Comparison of ENCODE assay signal across 23 cellular contexts in the genomic region with DNA sequence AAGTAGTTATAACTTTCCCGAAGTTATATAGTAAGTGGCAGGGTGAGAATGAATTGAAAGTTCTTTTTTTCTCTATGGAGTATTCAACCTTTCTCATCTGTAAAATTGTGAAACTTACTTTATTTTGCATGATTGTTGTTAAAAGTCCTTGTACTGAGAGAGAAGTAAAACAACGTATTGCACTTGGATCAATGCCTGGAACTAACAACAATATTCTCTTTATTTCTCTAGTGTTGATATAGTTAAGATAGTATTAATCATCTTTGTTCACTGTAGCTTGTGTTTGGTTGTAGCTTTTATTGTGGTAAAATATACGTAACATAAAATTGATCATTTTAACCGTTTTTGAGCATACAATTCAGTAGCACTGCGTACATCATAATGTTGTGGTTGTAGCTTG.
"Had no signal": no experiment of that assay in that cellular context is flagged by ENCODE, and none has a peak within 500 bp of the region (broad histone marks: within the 10 kb centered on the region; RNA-seq: fewer than 3 reads in every experiment).

No MANE protein-coding gene starts in this region.

- H3K27me3 ChIP-seq: left lung, sigmoid colon, uterus had no signal

- H3K4me1 ChIP-seq: uterus had no signal

- DNase-seq: activated CD4-positive, alpha-beta T cell treated with anti-CD3 and anti-CD28 coated beads for 1 hour; activated CD4-positive, alpha-beta T cell treated with anti-CD3 and anti-CD28 coated beads, Interleukin-2, amount 50 U/mL, for 1 hour; activated CD8-positive, alpha-beta T cell treated with anti-CD3 and anti-CD28 coated beads, Interleukin-2, amount 10 ng/mL, durations not matched to agents 7 days and 5 days; activated naive CD4-positive, alpha-beta T cell; activated naive CD8-positive, alpha-beta T cell treated with anti-CD3 and anti-CD28 coated beads, Interleukin-2, amount 10 ng/mL, durations not matched to agents 7 days and 5 days; amniotic stem cell; central memory CD4-positive, alpha-beta T cell; dermis blood vessel endothelial cell; effector CD8-positive, alpha-beta T cell; kidney glomerular epithelial cell; left lung; naive thymus-derived CD4-positive, alpha-beta T cell; occipital lobe; sigmoid colon; stimulated activated CD4-positive, alpha-beta T cell treated with anti-CD3 and anti-CD28 coated beads, Interleukin-2, amount 100 ng/mL, for 48 hours; stimulated activated CD8-positive, alpha-beta memory T cell treated with anti-CD3 and anti-CD28 coated beads, Interleukin-4, amount 100 ng/mL, for 48 hours; stimulated activated naive B cell treated with anti-CD40 and anti-IgM and Interleukin-4, amounts not matched to agents 10 μg/mL and 1 μg/mL and 100 μg/mL, for 72 hours; T-cell; trophoblast cell; uterus had no signal

- ATAC-seq: activated CD8-positive, alpha-beta T cell treated with anti-CD3 and anti-CD28 coated beads, Interleukin-2, amount 10 ng/mL, durations not matched to agents 7 days and 5 days; esophagus mucosa; left lung; naive thymus-derived CD4-positive, alpha-beta T cell; stimulated activated naive B cell treated with anti-CD40 and anti-IgM and Interleukin-4, amounts not matched to agents 10 μg/mL and 1 μg/mL and 100 μg/mL, for 72 hours; T-cell had no signal

- H3K9me3 ChIP-seq: left lung, sigmoid colon, uterus had no signal

- H3K36me3 ChIP-seq: left lung, sigmoid colon, uterus had no signal

- H3K4me3 ChIP-seq: left lung, lung, sigmoid colon, smooth muscle cell, uterus had no signal

- H3K27ac ChIP-seq: left lung, sigmoid colon, uterus had no signal
